ENCODE assay signal across 21 cellular contexts in genomic region chr4:957581-958313, GRCh38. TPM values are rescaled to one million over a fixed set of nuclear protein-coding genes. Genes with fewer than 3 reads are reported as not detected.
A peak's percentile ranks its signal among the peaks of the same experiment; 100 is the strongest.
DNase-seq lines count a peak whose midpoint lies in the region; ATAC-seq and TF ChIP-seq lines count a peak whose summit lies in the region.
"Had no signal": no experiment of that assay in that cellular context is flagged by ENCODE, and none has a peak within 500 bp of the region (broad histone marks: within the 10 kb centered on the region; RNA-seq: fewer than 3 reads in every experiment).

No MANE protein-coding gene starts in this region.

- no peaks in the 10 kb centered on the region for H3K9me3 ChIP-seq in HEK293 (ENCODE audit: control insufficient read depth, insufficient read depth, low read depth, low read length)
- H3K9me3 ChIP-seq: SJSA1, stomach, upper lobe of left lung had no signal

- intact Hi-C loops in posterior vena cava (cut with DNase I): loop anchor here in 1 of 2 donors (1.0 kb wide), 1 partner anchor 24 kb away; no protein-coding TSS in a partner anchor

- H3K36me3 ChIP-seq in HEK293 (ENCODE audit: control insufficient read depth in 2 of 2, insufficient read depth in 1 of 2, low read length in 2 of 2): peaks cover 0 to 55% of the 10 kb centered on the region in 2 experiments; a peak in 1 of 3 replicates
- H3K36me3 ChIP-seq: SJSA1 had no signal

- TF ChIP-seq CTCF in HEK293 (tag by site-specific recombination; IDR thresholded peaks at IDR 0.05): no peak

- CTCF ChIA-PET in HEK293 (lab: Yijun Ruan, JAX): no interaction called here

- DNase-seq in cerebellar nuclear complex (lab: John Stamatoyannopoulos, UW) (peak; percentile 57 to 79), posterior vena cava (ENCODE audit: low spot score) (peak; percentile 63), SKM-1 (lab: John Stamatoyannopoulos, UW; ENCODE audit: unreplicated experiment) (no peak)
- DNase-seq: activated B cell treated with CpG ODN at 0.5 μM for 24 hours; activated CD4-positive, alpha-beta memory T cell treated with anti-CD3 and anti-CD28 coated beads, Interleukin-2, amount 10 ng/mL, durations not matched to agents 7 days and 5 days; activated T-cell treated with anti-CD3 and anti-CD28 coated beads, Interleukin-2, amount 50 U/mL, for 1 hour; EL; GM23248; KBM-7; MV-4-11; naive thymus-derived CD4-positive, alpha-beta T cell; NCI-H187 treated with DMSO at 0.1 percent for 48 hours; NCI-H345; stimulated activated CD4-positive, alpha-beta T cell treated with anti-CD3 and anti-CD28 coated beads, Interleukin-4, amount 100 ng/mL, for 1 hour; stomach had no signal

- H3K27ac ChIP-seq in HEK293 (ENCODE audit: extremely low read depth, low read depth, low read length): no peak overlapping the region
- H3K27ac ChIP-seq: coronary artery, GM23248, SJSA1, skin epidermis, stomach, upper lobe of left lung had no signal

- no peaks in the 10 kb centered on the region for H3K4me1 ChIP-seq in HEK293 (ENCODE audit: control insufficient read depth, insufficient read depth, low read length)
- H3K4me1 ChIP-seq: SJSA1, stomach, upper lobe of left lung had no signal

- POLR2A ChIA-PET in HEK293 (lab: Yijun Ruan, JAX): no interaction called here

- no peak for ATAC-seq in GM18517 (IDR thresholded peaks at IDR 0.05; ENCODE audit: unreplicated experiment)
- ATAC-seq: naive thymus-derived CD4-positive, alpha-beta T cell had no signal

- no peak overlapping the region for H3K4me3 ChIP-seq in HEK293 (ENCODE audit: low read depth, low read length)
- H3K4me3 ChIP-seq: coronary artery, GM23248, SJSA1, skin epidermis, stomach, upper lobe of left lung had no signal

TF ChIP-seq in HEK293, 187 proteins besides CTCF, POLR2A, EP300 and RAD21:
- no peak for TF ChIP-seq TRIM28 (IDR thresholded peaks at IDR 0.05; ENCODE audit: borderline replicate concordance, low read length)
- TF ChIP-seq ZNF48 (tag by site-specific recombination; IDR thresholded peaks at IDR 0.05): no peak
- no peak for TF ChIP-seq PATZ1 (tag by site-specific recombination; IDR thresholded peaks at IDR 0.05)
- TF ChIP-seq GFI1B (tag by site-specific recombination; IDR thresholded peaks at IDR 0.05): no peak
- TF ChIP-seq ZNF202 (tag by site-specific recombination; IDR thresholded peaks at IDR 0.05; ENCODE audit: borderline replicate concordance): no peak
- no peak for TF ChIP-seq ZBTB48 (tag by site-specific recombination; IDR thresholded peaks at IDR 0.05)
- 0 out of 2 replicates have a peak, but pooled peaks have one; percentile 18 for TF ChIP-seq HIC1 (tag by site-specific recombination; IDR thresholded peaks at IDR 0.05)
- no peak for TF ChIP-seq ZNF529 (tag by site-specific recombination; IDR thresholded peaks at IDR 0.05; ENCODE audit: insufficient replicate concordance)
TF ChIP-seq in HEK293: peak in this region for 1.

RNA-seq across cellular contexts. Expression of gene DGKQ, which starts 15.6 kb away (rescaled TPM):
- total RNA-seq in posterior vena cava: 10 to 100 TPM; 10.8 to 11.9 TPM

RNA-seq across cellular contexts. Expression of gene TMEM175, which starts 25.5 kb away (rescaled TPM):
- 10 to 100 TPM; 15.3 to 16.4 TPM for total RNA-seq in posterior vena cava

RNA-seq across cellular contexts. Expression of gene GAK, which starts 25.6 kb away (rescaled TPM):
- total RNA-seq in posterior vena cava: 10 to 100 TPM; 63.5 to 73.5 TPM

RNA-seq across cellular contexts. Expression of gene IDUA, which starts 29.1 kb away (rescaled TPM):
- 10 to 100 TPM; 19.0 to 29.0 TPM for total RNA-seq in posterior vena cava

RNA-seq across cellular contexts. Expression of gene SLC26A1, which starts 35.5 kb away (rescaled TPM):
- total RNA-seq in posterior vena cava: under 1 TPM in 1 of 2 donors, not detected in 1; 0.14 TPM
- total RNA-seq: activated B cell treated with CpG ODN at 0.5 μM for 24 hours, SJSA1 had no signal
